1 cellular context compared by ENCODE assay signal in genomic region chr11:1765871-1766718, GRCh38.
TF ChIP-seq lines count a peak whose summit lies in the region.

No MANE protein-coding gene starts in this region.

TF ChIP-seq in GM23338, 12 proteins besides CTCF, POLR2A, EP300 and RAD21 (continued from another document):
- TF ChIP-seq ZNF462 (CRISPR knock-in tag; IDR thresholded peaks at IDR 0.05) = no peak
- TF ChIP-seq EZH2phosphoT487 (IDR thresholded peaks at IDR 0.05; ENCODE audit: unreplicated experiment) = no peak
- TF ChIP-seq EZH2 (IDR thresholded peaks at IDR 0.05; ENCODE audit: low read depth, unreplicated experiment) = no peak
- TF ChIP-seq POLR2AphosphoS5 (IDR thresholded peaks at IDR 0.05; ENCODE audit: low read depth) = no peak
